11 cellular contexts compared by ENCODE assay signal in the genomic region with DNA sequence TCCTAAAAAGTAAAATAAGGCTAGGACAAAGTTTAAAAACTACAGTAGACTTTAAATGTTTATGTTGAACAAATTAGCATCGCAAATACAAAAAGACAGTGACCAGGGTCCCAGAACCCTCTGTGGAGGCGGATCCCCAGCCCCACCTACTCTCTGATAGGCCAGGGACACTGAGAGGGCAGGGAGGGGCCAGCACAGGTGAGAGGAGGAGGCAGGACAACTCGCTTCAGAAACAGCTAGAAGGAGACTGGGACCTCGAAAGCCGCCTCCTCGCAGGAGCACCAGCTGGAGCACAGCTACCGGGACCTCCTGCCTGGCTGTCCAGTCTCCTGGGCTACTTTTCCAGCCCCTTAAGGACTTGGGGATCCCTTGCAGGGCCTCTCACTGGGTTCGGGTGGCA. TPM values are rescaled to one million over a fixed set of nuclear protein-coding genes. Genes with fewer than 3 reads are reported as not detected.
DNase-seq lines count a peak whose midpoint lies in the region; ATAC-seq and TF ChIP-seq lines count a peak whose summit lies in the region.
"Had no signal": no experiment of that assay in that cellular context is flagged by ENCODE, and none has a peak within 500 bp of the region (broad histone marks: within the 10 kb centered on the region; RNA-seq: fewer than 3 reads in every experiment).

No MANE protein-coding gene starts in this region.

- H3K36me3 ChIP-seq in heart right ventricle: peaks cover 0 to 22% (median 0%) of the 10 kb centered on the region in 9 donors
- H3K36me3 ChIP-seq: adrenal gland had no signal

- peaks cover 16% of the 10 kb centered on the region for H3K4me1 Mint-ChIP-seq in activated CD8-positive, alpha-beta T cell treated with anti-CD3 and anti-CD28 coated beads, Interleukin-2, amount 10 ng/mL, durations not matched to agents 7 days and 5 days (ENCODE audit: low read depth)
- H3K4me1 Mint-ChIP-seq in activated CD8-positive, alpha-beta T cell treated with anti-CD3 and anti-CD28 coated beads for 36 hours (ENCODE audit: low read depth): peaks cover 13% of the 10 kb centered on the region
- no peaks in the 10 kb centered on the region for H3K4me1 Mint-ChIP-seq in stimulated activated effector memory CD8-positive, alpha-beta T cell treated with anti-CD3 and anti-CD28 coated beads, Interleukin-12 subunit alpha, Interleukin-12 subunit beta, amount 100 ng/mL, for 72 hours

- no peak for TF ChIP-seq CTCF in activated CD8-positive, alpha-beta T cell treated with anti-CD3 and anti-CD28 coated beads for 36 hours (IDR thresholded peaks at IDR 0.05)
- no peak for TF ChIP-seq CTCF in heart right ventricle (IDR thresholded peaks at IDR 0.05)

- H3K4me1 ChIP-seq in heart right ventricle: peaks cover 0 to 19% (median 4%) of the 10 kb centered on the region in 9 donors

- CTCF ChIA-PET in activated CD8-positive, alpha-beta T cell treated with anti-CD3 and anti-CD28 coated beads, Interleukin-2, amount 10 ng/mL, durations not matched to agents 7 days and 5 days (lab: Charles Lee): no interaction called here
- CTCF ChIA-PET in activated CD8-positive, alpha-beta T cell treated with anti-CD3 and anti-CD28 coated beads for 36 hours (lab: Charles Lee): no interaction called here

- peaks cover 13% of the 10 kb centered on the region for H3K27me3 Mint-ChIP-seq in activated CD8-positive, alpha-beta T cell treated with anti-CD3 and anti-CD28 coated beads, Interleukin-2, amount 10 ng/mL, durations not matched to agents 7 days and 5 days (ENCODE audit: low read depth)
- peaks cover 1% of the 10 kb centered on the region for H3K27me3 Mint-ChIP-seq in activated CD8-positive, alpha-beta T cell treated with anti-CD3 and anti-CD28 coated beads for 36 hours

- no peaks in the 10 kb centered on the region for H3K9me3 ChIP-seq in heart right ventricle
- H3K9me3 ChIP-seq: adrenal gland had no signal

- no peaks in the 10 kb centered on the region for H3K9me3 Mint-ChIP-seq in activated CD8-positive, alpha-beta T cell treated with anti-CD3 and anti-CD28 coated beads, Interleukin-2, amount 10 ng/mL, durations not matched to agents 7 days and 5 days (ENCODE audit: insufficient read depth)
- H3K9me3 Mint-ChIP-seq in activated CD8-positive, alpha-beta T cell treated with anti-CD3 and anti-CD28 coated beads for 36 hours: no peaks in the 10 kb centered on the region
- H3K9me3 Mint-ChIP-seq in stimulated activated effector memory CD8-positive, alpha-beta T cell treated with anti-CD3 and anti-CD28 coated beads, Interleukin-12 subunit alpha, Interleukin-12 subunit beta, amount 100 ng/mL, for 72 hours: no peaks in the 10 kb centered on the region

- no peak for DNase-seq in activated CD8-positive, alpha-beta T cell treated with anti-CD3 and anti-CD28 coated beads, Interleukin-2, amount 10 ng/mL, durations not matched to agents 7 days and 5 days
- no peak for DNase-seq in activated CD8-positive, alpha-beta T cell treated with anti-CD3 and anti-CD28 coated beads for 36 hours
- DNase-seq in NCI-H748 treated with DMSO at 0.1 percent for 48 hours (lab: John Stamatoyannopoulos, UW): peak; percentile 10
- peak; percentile 79 for DNase-seq in iPS-NIHi11 (ENCODE audit: low spot score)
- no peak for DNase-seq in stimulated activated effector memory CD8-positive, alpha-beta T cell treated with anti-CD3 and anti-CD28 coated beads, Interleukin-12 subunit alpha, Interleukin-12 subunit beta, amount 100 ng/mL, for 72 hours (ENCODE audit: low spot score in 2 of 2)
- DNase-seq in SW480 (ENCODE audit: low spot score): no peak
- no peak for DNase-seq in heart right ventricle
- DNase-seq in NCI-H2227 treated with DMSO at 0.1 percent for 48 hours (lab: John Stamatoyannopoulos, UW): no peak
- DNase-seq: GF-D8, NCI-H1436 treated with DMSO at 0.1 percent for 48 hours had no signal

- peak overlapping the region; percentile 78 for H3K4me3 Mint-ChIP-seq in activated CD8-positive, alpha-beta T cell treated with anti-CD3 and anti-CD28 coated beads, Interleukin-2, amount 10 ng/mL, durations not matched to agents 7 days and 5 days
- no peak overlapping the region for H3K4me3 Mint-ChIP-seq in activated CD8-positive, alpha-beta T cell treated with anti-CD3 and anti-CD28 coated beads for 36 hours
- H3K4me3 Mint-ChIP-seq in stimulated activated effector memory CD8-positive, alpha-beta T cell treated with anti-CD3 and anti-CD28 coated beads, Interleukin-12 subunit alpha, Interleukin-12 subunit beta, amount 100 ng/mL, for 72 hours: peak overlapping the region; percentile 46

- H3K36me3 Mint-ChIP-seq in activated CD8-positive, alpha-beta T cell treated with anti-CD3 and anti-CD28 coated beads, Interleukin-2, amount 10 ng/mL, durations not matched to agents 7 days and 5 days (ENCODE audit: low read depth): peaks cover 9% of the 10 kb centered on the region
- peaks cover 4% of the 10 kb centered on the region for H3K36me3 Mint-ChIP-seq in activated CD8-positive, alpha-beta T cell treated with anti-CD3 and anti-CD28 coated beads for 36 hours (ENCODE audit: low read depth)
- H3K36me3 Mint-ChIP-seq in stimulated activated effector memory CD8-positive, alpha-beta T cell treated with anti-CD3 and anti-CD28 coated beads, Interleukin-12 subunit alpha, Interleukin-12 subunit beta, amount 100 ng/mL, for 72 hours: peaks cover 23% of the 10 kb centered on the region

- intact Hi-C loops in activated CD8-positive, alpha-beta T cell treated with anti-CD3 and anti-CD28 coated beads for 36 hours (cut with micrococcal nuclease): no loop called here
- intact Hi-C loops in heart right ventricle (cut with DNase I): no loop called here

- no peak overlapping the region for H3K27ac ChIP-seq in heart right ventricle
- H3K27ac ChIP-seq: adrenal gland had no signal

- WGBS in heart right ventricle, 2 donors: 76 to 80% methylated on average over 8 of the region's 8 CpGs

- H3K27me3 ChIP-seq in heart right ventricle: peaks cover 0 to 41% (median 24%) of the 10 kb centered on the region in 7 donors

- POLR2A ChIA-PET in activated CD8-positive, alpha-beta T cell treated with anti-CD3 and anti-CD28 coated beads, Interleukin-2, amount 10 ng/mL, durations not matched to agents 7 days and 5 days (lab: Charles Lee): interaction anchor here (0.7 kb wide), 1 partner anchor 873 kb away, joined by 3 read pairs; no protein-coding TSS in a partner anchor
- POLR2A ChIA-PET in activated CD8-positive, alpha-beta T cell treated with anti-CD3 and anti-CD28 coated beads for 36 hours (lab: Charles Lee): no interaction called here

- ATAC-seq in activated CD8-positive, alpha-beta T cell treated with anti-CD3 and anti-CD28 coated beads, Interleukin-2, amount 10 ng/mL, durations not matched to agents 7 days and 5 days: no peak
- no peak for ATAC-seq in activated CD8-positive, alpha-beta T cell treated with anti-CD3 and anti-CD28 coated beads for 36 hours
- no peak for ATAC-seq in stimulated activated effector memory CD8-positive, alpha-beta T cell treated with anti-CD3 and anti-CD28 coated beads, Interleukin-12 subunit alpha, Interleukin-12 subunit beta, amount 100 ng/mL, for 72 hours
- no peak for ATAC-seq in heart right ventricle

- no peak overlapping the region for H3K4me3 ChIP-seq in heart right ventricle

- no peak overlapping the region for H3K27ac Mint-ChIP-seq in activated CD8-positive, alpha-beta T cell treated with anti-CD3 and anti-CD28 coated beads, Interleukin-2, amount 10 ng/mL, durations not matched to agents 7 days and 5 days
- H3K27ac Mint-ChIP-seq in activated CD8-positive, alpha-beta T cell treated with anti-CD3 and anti-CD28 coated beads for 36 hours: no peak overlapping the region
- no peak overlapping the region for H3K27ac Mint-ChIP-seq in stimulated activated effector memory CD8-positive, alpha-beta T cell treated with anti-CD3 and anti-CD28 coated beads, Interleukin-12 subunit alpha, Interleukin-12 subunit beta, amount 100 ng/mL, for 72 hours

RNA-seq across cellular contexts. Expression of a gene that starts 1.0 kb away (rescaled TPM):
- total RNA-seq in activated CD8-positive, alpha-beta T cell treated with anti-CD3 and anti-CD28 coated beads, Interleukin-2, amount 10 ng/mL, durations not matched to agents 7 days and 5 days: under 1 TPM; 0.18 TPM
- total RNA-seq in activated CD8-positive, alpha-beta T cell treated with anti-CD3 and anti-CD28 coated beads for 36 hours: under 1 TPM; 0.38 to 0.43 TPM
- total RNA-seq in heart right ventricle: under 1 TPM in 7 of 10 donors, not detected in 3; 0.05 to 0.60 (median 0.24) TPM
- under 1 TPM; 0.07 to 0.09 TPM for polyA plus RNA-seq in heart right ventricle

RNA-seq across cellular contexts. Expression of a gene that starts 50.9 kb away (rescaled TPM):
- 10 to 100 TPM; 44.7 to 51.3 TPM for total RNA-seq in activated CD8-positive, alpha-beta T cell treated with anti-CD3 and anti-CD28 coated beads, Interleukin-2, amount 10 ng/mL, durations not matched to agents 7 days and 5 days
- total RNA-seq in activated CD8-positive, alpha-beta T cell treated with anti-CD3 and anti-CD28 coated beads for 36 hours: 10 to 100 TPM; 54.6 to 60.3 TPM
- total RNA-seq in heart right ventricle: 10 to 100 TPM in 9 of 10 donors, 1 to 10 TPM in 1; 8.6 to 16.9 (median 11.6) TPM
- 1 to 10 TPM; 4.7 to 6.2 TPM for polyA plus RNA-seq in heart right ventricle

Comparison
In these comparisons a context has a peak if more than half of its experiments do, and no peak if none do; other contexts are left out.
1. DNase-seq: peak in NCI-H748 treated with DMSO at 0.1 percent for 48 hours (single experiment) and iPS-NIHi11 (single experiment); none in activated CD8-positive, alpha-beta T cell treated with anti-CD3 and anti-CD28 coated beads, Interleukin-2, amount 10 ng/mL, durations not matched to agents 7 days and 5 days (single experiment), activated CD8-positive, alpha-beta T cell treated with anti-CD3 and anti-CD28 coated beads for 36 hours (single experiment), stimulated activated effector memory CD8-positive, alpha-beta T cell treated with anti-CD3 and anti-CD28 coated beads, Interleukin-12 subunit alpha, Interleukin-12 subunit beta, amount 100 ng/mL, for 72 hours (0 of 2), SW480 (single experiment), heart right ventricle (0 of 2) and NCI-H2227 treated with DMSO at 0.1 percent for 48 hours (single experiment).